ENCODE assay signal across 7 cellular contexts in the genomic region with DNA sequence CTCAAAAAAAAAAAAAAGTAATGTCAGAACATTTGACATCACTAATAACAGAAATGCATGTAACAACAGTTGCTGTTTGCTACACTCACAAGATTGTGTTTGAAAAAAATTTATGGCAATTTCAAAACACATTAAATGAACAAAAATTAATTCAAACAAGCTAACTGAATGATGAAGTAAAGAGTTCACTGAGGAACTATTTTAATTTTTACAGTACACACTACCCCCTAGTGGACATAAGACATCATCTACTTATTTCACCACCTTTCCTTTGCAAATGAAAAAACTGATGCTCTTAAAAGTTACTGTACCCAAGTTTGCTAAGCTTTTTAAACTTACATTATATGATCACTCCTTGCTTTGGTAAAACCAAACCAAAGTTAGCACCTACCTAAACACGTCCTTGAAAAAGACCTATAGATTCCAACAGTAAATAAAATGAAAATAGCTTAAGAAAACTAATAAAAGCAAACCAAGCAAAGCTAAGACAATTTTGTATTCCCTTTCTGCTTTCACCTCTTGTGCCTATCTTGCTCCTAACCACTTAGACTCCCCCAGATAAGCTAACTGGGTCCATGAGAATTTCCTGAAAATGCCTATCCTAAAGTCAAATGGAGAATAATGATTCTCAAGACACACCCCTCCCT. TPM values are rescaled to one million over a fixed set of nuclear protein-coding genes. Genes with fewer than 3 reads are reported as not detected.
DNase-seq lines count a peak whose midpoint lies in the region; TF ChIP-seq lines count a peak whose summit lies in the region.

No MANE protein-coding gene starts in this region.

- H3K27ac Mint-ChIP-seq in neural crest cell (ENCODE audit: unreplicated experiment), result no peak overlapping the region

- H3K27me3 Mint-ChIP-seq in neural crest cell (ENCODE audit: low read depth), result no peaks in the 10 kb centered on the region

- H3K9me3 Mint-ChIP-seq in neural crest cell, result no peaks in the 10 kb centered on the region

- H3K36me3 Mint-ChIP-seq in neural crest cell (ENCODE audit: low read depth), result peaks cover 2% of the 10 kb centered on the region

- DNase-seq in EH (ENCODE audit: low read depth), result peak; percentile 69
- peak; percentile 13 for DNase-seq in HPDE6-E6E7 (ENCODE audit: extremely low spot score)
- DNase-seq in SHP77 treated with DMSO at 0.1 percent for 48 hours (lab: John Stamatoyannopoulos, UW), result peak; percentile 15
- peak; percentile 70 to 80 for DNase-seq in erythroblast (lab: John Stamatoyannopoulos, UW)
- DNase-seq in neural crest cell (ENCODE audit: low read depth, low spot score), result no peak
- DNase-seq in GM19240 (ENCODE audit: insufficient read length, low spot score), result no peak
- DNase-seq in HK-2 (ENCODE audit: unreplicated experiment), result no peak

- TF ChIP-seq POLR2A in erythroblast (IDR thresholded peaks at IDR 0.05; ENCODE audit: low read length), result no peak

- peak; percentile 83 for TF ChIP-seq CTCF in neural crest cell (conservative IDR thresholded peaks at IDR 0.05)

- H3K4me1 Mint-ChIP-seq in neural crest cell, result peaks cover 57% of the 10 kb centered on the region

- H3K4me3 Mint-ChIP-seq in neural crest cell, result no peak overlapping the region

RNA-seq across cellular contexts. Expression of gene UBE2N, which starts 22.2 kb away (rescaled TPM):
- total RNA-seq in neural crest cell, result 176 and 185 TPM in 2 replicates

RNA-seq across cellular contexts. Expression of gene NUDT4, which starts 41.8 kb away (rescaled TPM):
- total RNA-seq in neural crest cell, result 59.1 and 59.2 TPM in 2 replicates

RNA-seq across cellular contexts. Expression of gene MRPL42, which starts 47.8 kb away (rescaled TPM):
- 117 and 121 TPM in 2 replicates for total RNA-seq in neural crest cell

Comparison
In these comparisons a context has a peak if more than half of its experiments do, and no peak if none do; other contexts are left out.
1. DNase-seq: peak in EH (single experiment), HPDE6-E6E7 (single experiment), SHP77 treated with DMSO at 0.1 percent for 48 hours (single experiment) and erythroblast (2 of 2); none in neural crest cell (single experiment), GM19240 (single experiment) and HK-2 (single experiment).